8 cellular contexts compared by ENCODE assay signal in the genomic region with DNA sequence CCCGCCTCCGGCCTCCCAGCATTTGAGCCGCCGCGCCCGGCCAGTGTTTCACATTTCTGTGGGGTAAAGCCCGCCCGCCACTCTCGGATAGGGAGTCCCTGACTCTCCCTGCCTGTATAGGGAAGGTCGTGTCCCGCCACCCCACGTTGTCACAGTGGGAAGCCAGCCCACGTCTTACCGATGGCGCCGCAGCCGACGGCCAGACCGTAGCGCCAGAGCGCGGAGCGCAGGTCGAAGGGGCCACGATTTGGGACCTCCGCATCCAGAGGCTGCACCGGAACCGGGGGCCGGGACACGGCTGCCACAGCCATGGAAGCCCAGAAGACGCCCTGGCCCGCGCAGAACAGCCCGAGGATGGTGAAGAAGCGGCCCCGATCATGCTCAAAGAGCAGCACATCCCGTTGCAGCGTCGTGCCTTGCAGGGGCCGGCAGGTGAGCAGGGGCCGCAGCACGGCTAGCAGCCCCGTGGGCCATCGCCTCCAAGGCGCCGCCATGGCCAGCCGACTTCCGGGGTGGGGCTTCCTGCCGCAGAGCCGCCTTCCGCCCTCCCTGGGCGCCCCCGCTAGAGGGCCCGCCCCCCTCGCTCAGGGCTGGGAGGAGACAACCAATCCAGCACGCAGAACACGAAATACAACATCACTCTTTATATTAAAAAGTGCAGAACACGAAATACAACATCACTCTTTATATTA. TPM values are rescaled to one million over a fixed set of nuclear protein-coding genes. Genes with fewer than 3 reads are reported as not detected.
DNase-seq lines count a peak whose midpoint lies in the region; ATAC-seq and TF ChIP-seq lines count a peak whose summit lies in the region.

A gene with protein sequence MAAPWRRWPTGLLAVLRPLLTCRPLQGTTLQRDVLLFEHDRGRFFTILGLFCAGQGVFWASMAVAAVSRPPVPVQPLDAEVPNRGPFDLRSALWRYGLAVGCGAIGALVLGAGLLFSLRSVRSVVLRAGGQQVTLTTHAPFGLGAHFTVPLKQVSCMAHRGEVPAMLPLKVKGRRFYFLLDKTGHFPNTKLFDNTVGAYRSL (minus strand): TSS at position 506 of the 692 bp plus-strand sequence. CDS start 12 bp downstream, at position 494.

- H3K36me3 ChIP-seq in DND-41 (ENCODE audit: insufficient read depth, low read length) = peaks cover 78% of the 10 kb centered on the region
- H3K36me3 ChIP-seq in gastroesophageal sphincter = peaks cover 0 to 65% of the 10 kb centered on the region in 2 donors

- TF ChIP-seq CTCF in DND-41 (IDR thresholded peaks at IDR 0.05; ENCODE audit: borderline replicate concordance, extremely low read depth, low read length, poor library complexity, severe bottlenecking) (no peak), gastroesophageal sphincter (IDR thresholded peaks at IDR 0.05) (peak in 3 of 4 experiments; percentile 26 to 49 (median 26))

- H3K4me1 ChIP-seq in DND-41 (ENCODE audit: insufficient read depth, low read length) (peaks cover 51% of the 10 kb centered on the region), gastroesophageal sphincter (peaks cover 5 to 53% (median 27%) of the 10 kb centered on the region in 3 donors)

- H3K9ac ChIP-seq in DND-41 (ENCODE audit: low read depth, low read length) = peak within 1 kb of the TSS; percentile 78

- ATAC-seq in DND-41 (ENCODE audit: insufficient read depth, low read depth) (peak; percentile 83), GM21786 (IDR thresholded peaks at IDR 0.05; ENCODE audit: unreplicated experiment) (peak; percentile 68), gastroesophageal sphincter (peak; percentile 83)

- H4K20me1 ChIP-seq in DND-41 (ENCODE audit: insufficient read depth, low read length) = no peaks in the 10 kb centered on the region

- DNase-seq in DND-41 (peak; percentile 91), LoVo (ENCODE audit: low spot score) (peak; percentile 87), SK-MEL-5 (ENCODE audit: low read depth, low spot score) (peak; percentile 74), nucleus accumbens (lab: John Stamatoyannopoulos, UW) (peak in 55 of 56 donors; percentile 15 to 92 (median 77)), superior temporal gyrus (ENCODE audit: extremely low spot score) (peak; percentile 87)
- DNase-seq in activated naive CD4-positive, alpha-beta T cell (lab: John Stamatoyannopoulos, UW) = peak; percentile 71 to 91 (median 82)

- WGBS in gastroesophageal sphincter (ENCODE audit: low coverage in 1 of 2), 2 donors = 0% methylated on average over 1 to 6 of the region's 58 CpGs

- H3K79me2 ChIP-seq in DND-41 (ENCODE audit: insufficient read depth, low read length) = peaks cover 54% of the 10 kb centered on the region

- H2AFZ ChIP-seq in DND-41 (ENCODE audit: low read depth, low read length) = peak within 1 kb of the TSS; percentile 71

- H3K27ac ChIP-seq in DND-41 (ENCODE audit: low read length) (peak within 1 kb of the TSS; percentile 73), gastroesophageal sphincter (peak within 1 kb of the TSS; percentile 84 to 89 (median 86))

- no peak for TF ChIP-seq EP300 in gastroesophageal sphincter (IDR thresholded peaks at IDR 0.05)

- in situ Hi-C loops in SK-MEL-5 (cut with HindIII; ENCODE audit: low pct_unique_long_range_greater_than_20kb, low sequenced_read_pairs) = no loop called here

- H3K27me3 ChIP-seq in DND-41 (ENCODE audit: insufficient read depth, low read length, poor library complexity) (no peaks in the 10 kb centered on the region), gastroesophageal sphincter (no peaks in the 10 kb centered on the region)

- H3K9me3 ChIP-seq in DND-41 (ENCODE audit: insufficient read depth, low read length, severe bottlenecking) (no peaks in the 10 kb centered on the region), gastroesophageal sphincter (no peaks in the 10 kb centered on the region)

- TF ChIP-seq POLR2A in gastroesophageal sphincter (IDR thresholded peaks at IDR 0.05) = peak; percentile 71 to 80

- peak within 1 kb of the TSS; percentile 92 for H3K4me2 ChIP-seq in DND-41 (ENCODE audit: insufficient read depth, low read length)

- peak within 1 kb of the TSS; percentile 47 to 72 for H3K4me3 ChIP-seq in DND-41 (ENCODE audit: low read depth in 1 of 2, low read length in 2 of 2)
- H3K4me3 ChIP-seq in gastroesophageal sphincter = peak within 1 kb of the TSS; percentile 86

RNA-seq across cellular contexts. Expression of the gene that starts here (rescaled TPM):
- total RNA-seq in SK-MEL-5 (2014; rRNA removed; shearing (Covaris generic)) = 23.6 and 23.9 TPM in 2 replicates
- 17.2 and 25.3 TPM in 2 replicates for polyA plus RNA-seq in SK-MEL-5 (2015; cell fraction: cytosol; rRNA removed)
- 6.7 and 9.7 TPM in 2 replicates for polyA plus RNA-seq in SK-MEL-5 (2015; cell fraction: nucleus; rRNA removed)
- 10 to 100 TPM; 17.0 to 25.8 (median 19.1) TPM for total RNA-seq in gastroesophageal sphincter

Comparison
In these comparisons a context has a peak if more than half of its experiments do, and no peak if none do; other contexts are left out.
1. Peak in every context shown above with its lines: DNase-seq, ATAC-seq, H3K4me3 ChIP-seq and H3K27ac ChIP-seq.